8 cellular contexts compared by ENCODE assay signal in genomic region chr1:161367684-161368398, GRCh38. TPM values are rescaled to one million over a fixed set of nuclear protein-coding genes. Genes with fewer than 3 reads are reported as not detected.
A peak's percentile ranks its signal among the peaks of the same experiment; 100 is the strongest.
DNase-seq lines count a peak whose midpoint lies in the region; ATAC-seq and TF ChIP-seq lines count a peak whose summit lies in the region.

Gene CFAP126 (minus strand): TSS chr1:161367876. CDS start chr1:161367868, 8 bp downstream.

- TF ChIP-seq CTCF in GM20000 (IDR thresholded peaks at IDR 0.05; ENCODE audit: extremely low read depth, missing control alignments) (no peak), omental fat pad (IDR thresholded peaks at IDR 0.05) (no peak)

- DNase-seq in DMS53 treated with DMSO at 0.1 percent for 48 hours (lab: John Stamatoyannopoulos, UW; ENCODE audit: unreplicated experiment), result peak; percentile 84
- DNase-seq in GM20000 (ENCODE audit: low spot score), result peak; percentile 81
- DNase-seq in NCI-H774 (lab: John Stamatoyannopoulos, UW), result peak; percentile 71
- DNase-seq in activated effector memory CD4-positive, alpha-beta T cell treated with Interleukin-2 at 50 U/mL for 16 hours, result peak; percentile 7
- DNase-seq in germinal center (ENCODE audit: low spot score), result peak; percentile 91
- DNase-seq in omental fat pad (ENCODE audit: low spot score), result no peak
- no peak for DNase-seq in ecto neural progenitor cell (ENCODE audit: low spot score)

- ATAC-seq in HG03558 (IDR thresholded peaks at IDR 0.05; ENCODE audit: extremely low read depth, unreplicated experiment) (peak; percentile 90), omental fat pad (ENCODE audit: low FRiP score) (peak; percentile 95)

RNA-seq across cellular contexts. Expression of gene CFAP126, which starts in this region (rescaled TPM):
- total RNA-seq in omental fat pad, result not detected

Comparison
In these comparisons a context has a peak if more than half of its experiments do, and no peak if none do; other contexts are left out.
1. Peak in ATAC-seq in omental fat pad; RNA of the gene not detected or under 1 TPM.
2. DNase-seq: peak in DMS53 treated with DMSO at 0.1 percent for 48 hours (single experiment), GM20000 (single experiment), NCI-H774 (single experiment), activated effector memory CD4-positive, alpha-beta T cell treated with Interleukin-2 at 50 U/mL for 16 hours (single experiment) and germinal center (single experiment); none in omental fat pad (single experiment) and ecto neural progenitor cell (single experiment).